In the genomic region with DNA sequence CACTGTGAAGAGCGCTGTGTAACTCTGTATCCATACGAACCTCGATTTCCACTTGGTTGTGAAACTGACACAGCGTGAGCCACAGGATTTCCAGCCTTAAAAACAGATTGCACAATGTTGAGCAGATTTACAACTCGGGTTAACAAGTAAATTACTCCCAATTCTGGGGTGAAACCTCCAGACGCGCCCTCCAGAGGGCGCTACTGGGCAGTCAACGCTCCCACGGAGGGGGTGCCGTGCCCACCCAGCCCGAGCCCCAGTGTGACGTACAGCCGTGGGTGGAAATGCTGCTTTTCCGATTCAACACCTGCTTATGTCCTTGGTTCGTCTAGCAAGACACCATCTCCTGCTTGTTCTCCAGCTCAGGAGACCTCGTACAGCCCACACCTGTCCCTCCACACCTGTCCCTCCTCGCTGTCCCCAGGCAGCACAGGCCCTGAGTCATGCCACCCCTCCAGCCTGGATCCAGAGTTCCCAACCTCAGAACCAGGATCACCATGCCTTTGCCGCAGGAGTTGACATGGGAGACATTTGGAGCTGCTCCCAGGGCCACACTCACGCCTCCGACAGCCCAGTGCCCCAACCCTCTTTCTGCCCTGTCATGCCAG, we compare ENCODE assay signal across 8 cellular contexts. TPM values are rescaled to one million over a fixed set of nuclear protein-coding genes. Genes with fewer than 3 reads are reported as not detected.
DNase-seq lines count a peak whose midpoint lies in the region; ATAC-seq, FAIRE-seq and TF ChIP-seq lines count a peak whose summit lies in the region.

No MANE protein-coding gene starts in this region.

- H3K56ac ChIP-seq in H1 (replicated peaks; ENCODE audit: insufficient read length, low read depth, low read length): no peak overlapping the region

- intact Hi-C loops in naive thymus-derived CD4-positive, alpha-beta T cell (cut with micrococcal nuclease): loop anchor here (1.0 to 5.0 kb wide), 3 partner anchors 92 to 166 kb away; no protein-coding TSS in a partner anchor

- no peak overlapping the region for H3K4me3 ChIP-seq in CD4-positive, CD25-positive, alpha-beta regulatory T cell (ENCODE audit: low read depth, low read length)
- H3K4me3 ChIP-seq in WI38 (ENCODE audit: low read depth, low read length) (no peak overlapping the region), H1 (ENCODE audit: extremely low read depth in 1 of 4, insufficient read depth in 2 of 4, low read depth in 3 of 4, low read length in 4 of 4) (no peak overlapping the region)
- H3K4me3 ChIP-seq in naive thymus-derived CD4-positive, alpha-beta T cell (ENCODE audit: low read length): no peak overlapping the region

- H4K91ac ChIP-seq in H1 (replicated peaks; ENCODE audit: insufficient read length, low read length): no peak overlapping the region

- no peak for FAIRE-seq in H1 (lab: Jason Lieb, UNC)

- CTCF ChIA-PET in H1 (lab: Charles Lee; ENCODE audit: partially characterized antibody): interaction anchor here (0.6 to 7.7 kb wide), 33 partner anchors 10 to 272 kb away, joined by 3 to 47 read pairs (median 5); no protein-coding TSS in a partner anchor
- CTCF ChIA-PET in naive thymus-derived CD4-positive, alpha-beta T cell (lab: Charles Lee): interaction anchor here (0.6 to 3.1 kb wide), 3 partner anchors 161 to 168 kb away, joined by 3 to 18 read pairs (median 4); no protein-coding TSS in a partner anchor

- H2BK20ac ChIP-seq in H1 (ENCODE audit: low read length): no peak overlapping the region

- POLR2A ChIA-PET in H1 (lab: Charles Lee; ENCODE audit: partially characterized antibody): interaction anchor here (0.7 to 2.5 kb wide), 8 partner anchors 13 to 164 kb away, joined by 3 to 8 read pairs (median 3); no protein-coding TSS in a partner anchor
- POLR2A ChIA-PET in naive thymus-derived CD4-positive, alpha-beta T cell (lab: Charles Lee): interaction anchor here (0.6 kb wide), 1 partner anchor 12 kb away, joined by 3 read pairs; no protein-coding TSS in a partner anchor

- no peak overlapping the region for H3K14ac ChIP-seq in H1 (ENCODE audit: insufficient read length)

- H2BK120ac ChIP-seq in H1 (replicated peaks; ENCODE audit: low read depth, low read length): no peak overlapping the region

- H3K79me1 ChIP-seq in H1 (ENCODE audit: low read depth, low read length): no peaks in the 10 kb centered on the region

- H3K4me1 Mint-ChIP-seq in CD4-positive, CD25-positive, alpha-beta regulatory T cell: peaks cover 0 to 5% (median 2%) of the 10 kb centered on the region in 4 donors
- H3K4me1 Mint-ChIP-seq in HFFc6 (ENCODE audit: low read depth): no peaks in the 10 kb centered on the region
- peaks cover 0 to 15% (median 5%) of the 10 kb centered on the region in 7 donors for H3K4me1 Mint-ChIP-seq in naive thymus-derived CD4-positive, alpha-beta T cell

- no peak overlapping the region for H3K4me2 ChIP-seq in H1 (ENCODE audit: insufficient read depth in 1 of 2, low read depth in 2 of 2, low read length in 2 of 2)

- peaks cover 9 to 10% of the 10 kb centered on the region in 2 experiments for H4K20me1 ChIP-seq in H1 (replicated peaks in 1 of 2; ENCODE audit: control insufficient read depth in 1 of 2, insufficient read depth in 2 of 2, low read length in 2 of 2)

- H3K4ac ChIP-seq in H1 (replicated peaks; ENCODE audit: insufficient read length, low read depth, low read length): no peak overlapping the region

- H2BK5ac ChIP-seq in H1 (ENCODE audit: low read depth, low read length): peak overlapping the region; percentile 76

- no peak for TF ChIP-seq EP300 in H1 (IDR thresholded peaks at IDR 0.05; ENCODE audit: borderline replicate concordance in 1 of 2, low read depth in 2 of 2, low read length in 2 of 2)

- H3K9ac ChIP-seq in H1 (replicated peaks in 1 of 4; ENCODE audit: extremely low read depth in 1 of 4, low read depth in 3 of 4, low read length in 3 of 4): no peak overlapping the region

- 0 out of 3 replicates have a peak, but pooled peaks of 1 of the 2 experiments have one; percentile 25 for TF ChIP-seq POLR2A in H1 (IDR thresholded peaks at IDR 0.05; ENCODE audit: control extremely low read depth in 1 of 2, low read depth in 2 of 2, low read length in 2 of 2)

- peak in 2 of 3 donors; percentile 18 to 34 for DNase-seq in CD4-positive, CD25-positive, alpha-beta regulatory T cell
- DNase-seq in HFFc6 (no peak), H1 (ENCODE audit: low read depth in 1 of 2, low spot score in 2 of 2) (peak in 1 of 2 experiments; percentile 76), NCI-H2081 treated with DMSO at 0.1 percent for 48 hours (lab: John Stamatoyannopoulos, UW) (no peak), RKO (ENCODE audit: low spot score) (no peak)
- DNase-seq in naive thymus-derived CD4-positive, alpha-beta T cell: peak in 8 of 9 donors; percentile 29 to 49 (median 39)

- H3K36me3 ChIP-seq in CD4-positive, CD25-positive, alpha-beta regulatory T cell (ENCODE audit: control insufficient read depth, insufficient read depth, low read length): peaks cover 24% of the 10 kb centered on the region
- peaks cover 31 to 55% (median 50%) of the 10 kb centered on the region in 4 experiments for H3K36me3 ChIP-seq in H1 (ENCODE audit: control insufficient read depth in 2 of 4, insufficient read depth in 4 of 4, low read length in 3 of 4)
- H3K36me3 ChIP-seq in naive thymus-derived CD4-positive, alpha-beta T cell (ENCODE audit: control insufficient read depth in 2 of 3, insufficient read depth in 3 of 3, low read length in 3 of 3): peaks cover 0 to 34% (median 13%) of the 10 kb centered on the region in 3 experiments

- no peaks in the 10 kb centered on the region for H3K79me2 ChIP-seq in H1 (ENCODE audit: control insufficient read depth in 1 of 2, insufficient read depth in 2 of 2, low read length in 2 of 2)

- peak in 1 of 2 donors; percentile 26 for ATAC-seq in CD4-positive, CD25-positive, alpha-beta regulatory T cell (ENCODE audit: low read depth in 2 of 2)
- peak; percentile 56 for ATAC-seq in naive thymus-derived CD4-positive, alpha-beta T cell
- no peak for ATAC-seq in HG02884 (IDR thresholded peaks at IDR 0.05; ENCODE audit: unreplicated experiment)

- peak; percentile 62 to 76 for TF ChIP-seq RAD21 in H1 (IDR thresholded peaks at IDR 0.05 in 1 of 2, conservative IDR thresholded peaks at IDR 0.05 in 1 of 2; ENCODE audit: low read depth in 2 of 2, low read length in 2 of 2)

- no peaks in the 10 kb centered on the region for H3K27me3 ChIP-seq in CD4-positive, CD25-positive, alpha-beta regulatory T cell (ENCODE audit: control insufficient read depth, insufficient read depth, low read length)
- no peaks in the 10 kb centered on the region for H3K27me3 ChIP-seq in H1 (replicated peaks in 1 of 4; ENCODE audit: control insufficient read depth in 3 of 4, extremely low read depth in 1 of 4, insufficient read depth in 3 of 4, low read length in 3 of 4)
- no peaks in the 10 kb centered on the region for H3K27me3 ChIP-seq in naive thymus-derived CD4-positive, alpha-beta T cell (ENCODE audit: control insufficient read depth in 2 of 2, insufficient read depth in 2 of 2, low read length in 2 of 2)

- no peak overlapping the region for H3K18ac ChIP-seq in H1 (ENCODE audit: extremely low read depth, low read length)

- H3K9me3 Mint-ChIP-seq in CD4-positive, CD25-positive, alpha-beta regulatory T cell: no peaks in the 10 kb centered on the region
- H3K9me3 Mint-ChIP-seq in HFFc6: no peaks in the 10 kb centered on the region
- no peaks in the 10 kb centered on the region for H3K9me3 Mint-ChIP-seq in naive thymus-derived CD4-positive, alpha-beta T cell

- no peaks in the 10 kb centered on the region for H3K9me3 ChIP-seq in CD4-positive, CD25-positive, alpha-beta regulatory T cell (ENCODE audit: control insufficient read depth in 2 of 2, low read length in 2 of 2)
- no peaks in the 10 kb centered on the region for H3K9me3 ChIP-seq in H1 (ENCODE audit: insufficient read depth in 2 of 2, low read depth in 1 of 2, low read length in 1 of 2)
- H3K9me3 ChIP-seq in naive thymus-derived CD4-positive, alpha-beta T cell (ENCODE audit: control insufficient read depth in 2 of 3, low read length in 3 of 3): no peaks in the 10 kb centered on the region

- H3K27ac ChIP-seq in CD4-positive, CD25-positive, alpha-beta regulatory T cell (ENCODE audit: insufficient read depth, low read length, poor library complexity, severe bottlenecking): no peak overlapping the region
- H3K27ac ChIP-seq in H1 (ENCODE audit: low read depth, low read length): no peak overlapping the region
- H3K27ac ChIP-seq in naive thymus-derived CD4-positive, alpha-beta T cell (ENCODE audit: low read depth, low read length): no peak overlapping the region

- no peak overlapping the region for H2BK15ac ChIP-seq in H1 (ENCODE audit: low read length)

- no peaks in the 10 kb centered on the region for H3K4me1 ChIP-seq in CD4-positive, CD25-positive, alpha-beta regulatory T cell (ENCODE audit: control insufficient read depth, insufficient read depth, low read length, poor library complexity, severe bottlenecking)
- H3K4me1 ChIP-seq in H1 (replicated peaks in 1 of 4; ENCODE audit: control insufficient read depth in 3 of 4, insufficient read depth in 4 of 4, low read length in 3 of 4): peaks cover 0 to 4% (median under 1%) of the 10 kb centered on the region in 4 experiments; a peak in 2 of 7 replicates
- no peaks in the 10 kb centered on the region for H3K4me1 ChIP-seq in naive thymus-derived CD4-positive, alpha-beta T cell (ENCODE audit: control insufficient read depth in 2 of 2, insufficient read depth in 2 of 2, low read length in 2 of 2)

- no peak overlapping the region for H2BK12ac ChIP-seq in H1 (ENCODE audit: low read depth, low read length)

- WGBS in H1 (ENCODE audit: extremely low coverage in 1 of 2, insufficient coverage in 1 of 2, insufficient read length in 1 of 2, insufficient replicate concordance in 2 of 2, low coverage in 1 of 2, low lambda C conversion rate in 2 of 2, missing lambda C conversion rate in 1 of 2), 2 experiments: 73% methylated on average over 21 of the region's 21 CpGs; no CpG with 5 or more reads in 1 of the 2 experiments

- H2AK5ac ChIP-seq in H1 (ENCODE audit: low read depth, low read length): no peak overlapping the region

- no peak overlapping the region for H3K4me3 Mint-ChIP-seq in CD4-positive, CD25-positive, alpha-beta regulatory T cell
- no peak overlapping the region for H3K4me3 Mint-ChIP-seq in HFFc6
- no peak overlapping the region for H3K4me3 Mint-ChIP-seq in naive thymus-derived CD4-positive, alpha-beta T cell

- H3K27me3 Mint-ChIP-seq in CD4-positive, CD25-positive, alpha-beta regulatory T cell: no peaks in the 10 kb centered on the region
- H3K27me3 Mint-ChIP-seq in HFFc6 (ENCODE audit: insufficient read depth): peaks cover 5% of the 10 kb centered on the region
- H3K27me3 Mint-ChIP-seq in naive thymus-derived CD4-positive, alpha-beta T cell: no peaks in the 10 kb centered on the region

- TF ChIP-seq CTCF in HFFc6 (IDR thresholded peaks at IDR 0.05) (peak; percentile 85), WI38 (IDR thresholded peaks at IDR 0.05; ENCODE audit: low read depth, low read length) (peak; percentile 72), H1 (IDR thresholded peaks at IDR 0.05; ENCODE audit: control extremely low read depth in 1 of 3, insufficient read depth in 1 of 3, low read depth in 1 of 3, low read length in 3 of 3) (peak in 2 of 3 experiments; percentile 79 to 81; a peak in 3 of 4 replicates)

- no peaks in the 10 kb centered on the region for H3K23me2 ChIP-seq in H1 (ENCODE audit: low read depth, low read length)

- no peak overlapping the region for H2AFZ ChIP-seq in H1 (ENCODE audit: low read length)

- no peak overlapping the region for H3K23ac ChIP-seq in H1 (ENCODE audit: insufficient read length)

- peaks cover 14% of the 10 kb centered on the region for H3K36me3 Mint-ChIP-seq in CD4-positive, CD25-positive, alpha-beta regulatory T cell
- H3K36me3 Mint-ChIP-seq in HFFc6 (ENCODE audit: low read depth): peaks cover 15% of the 10 kb centered on the region
- H3K36me3 Mint-ChIP-seq in naive thymus-derived CD4-positive, alpha-beta T cell: peaks cover 0 to 17% (median 3%) of the 10 kb centered on the region in 5 donors

- H3K27ac Mint-ChIP-seq in CD4-positive, CD25-positive, alpha-beta regulatory T cell: no peak overlapping the region
- no peak overlapping the region for H3K27ac Mint-ChIP-seq in HFFc6
- H3K27ac Mint-ChIP-seq in naive thymus-derived CD4-positive, alpha-beta T cell: peak overlapping the region in 1 of 9 donors; percentile 9

- no peak overlapping the region for H4K8ac ChIP-seq in H1 (ENCODE audit: extremely low read depth, insufficient read depth, low read length)

- H4K5ac ChIP-seq in H1 (ENCODE audit: insufficient read length, low read depth, low read length): no peak overlapping the region

RNA-seq across cellular contexts. Expression of a gene that starts 34.4 kb away (rescaled TPM):
- total RNA-seq in CD4-positive, CD25-positive, alpha-beta regulatory T cell: not detected
- under 1 TPM in 1 of 4 donors, not detected in 3; 0.27 TPM for polyA plus RNA-seq in CD4-positive, CD25-positive, alpha-beta regulatory T cell
- not detected for total RNA-seq in HFFc6 (2021; fragmentation: NEBNext Ultra II Directional; extraction: Animal tissue kit (Norgen Biotek cat#: 25700))
- total RNA-seq in H1 (2021; fragmentation: NEBNext Ultra II Directional; extraction: Animal tissue kit (Norgen Biotek cat#: 25700)): 0.46 and 0.48 TPM in 2 replicates
- 0.86 and 0.91 TPM in 2 replicates for polyA plus RNA-seq in H1 (2011; rRNA removed)
- 0.57 TPM for polyA plus RNA-seq in H1 (2011; cell fraction: cytosol; rRNA removed)
- 1.9 TPM for polyA plus RNA-seq in H1 (2011; cell fraction: nucleus; rRNA removed)
- 0.55 to 0.88 TPM (median 0.75 TPM) in 4 replicates for polyA plus RNA-seq in H1 (2012, experiment 1 of 2)
- 0.58 TPM for polyA plus RNA-seq in H1 (2012, experiment 2 of 2)
- polyA plus RNA-seq in H1 (2013, experiment 1 of 2): 0.77 TPM
- polyA plus RNA-seq in H1 (2013, experiment 2 of 2): 0.94 TPM
- 1.0 and 1.1 TPM in 2 replicates for polyA minus RNA-seq in H1 (2011; rRNA and poly(A)+ RNA removed)
- polyA minus RNA-seq in H1 (2011; cell fraction: cytosol; rRNA and poly(A)+ RNA removed): 0.44 TPM
- polyA minus RNA-seq in H1 (2011; cell fraction: nucleus; rRNA and poly(A)+ RNA removed): 0.50 TPM
- under 1 TPM in 1 of 5 experiments, not detected in 4; 0.07 TPM for total RNA-seq in naive thymus-derived CD4-positive, alpha-beta T cell
- not detected for polyA plus RNA-seq in naive thymus-derived CD4-positive, alpha-beta T cell

RNA-seq across cellular contexts. Expression of a gene that starts 44.1 kb away (rescaled TPM):
- total RNA-seq in CD4-positive, CD25-positive, alpha-beta regulatory T cell: 34.7 TPM
- 10 to 100 TPM; 21.4 to 29.6 (median 24.2) TPM for polyA plus RNA-seq in CD4-positive, CD25-positive, alpha-beta regulatory T cell
- 10 to 100 TPM; 37.5 to 53.5 (median 44.1) TPM for total RNA-seq in HFFc6 (2021; fragmentation: NEBNext Ultra II Directional; extraction: Animal tissue kit (Norgen Biotek cat#: 25700))
- 260 and 266 TPM in 2 replicates for total RNA-seq in H1 (2021; fragmentation: NEBNext Ultra II Directional; extraction: Animal tissue kit (Norgen Biotek cat#: 25700))
- polyA plus RNA-seq in H1 (2011; rRNA removed): 107 and 168 TPM in 2 replicates
- polyA plus RNA-seq in H1 (2011; cell fraction: cytosol; rRNA removed): 145 TPM
- 161 TPM for polyA plus RNA-seq in H1 (2011; cell fraction: nucleus; rRNA removed)
- polyA plus RNA-seq in H1 (2012, experiment 1 of 2): 129 to 148 TPM (median 136 TPM) in 4 replicates
- 146 TPM for polyA plus RNA-seq in H1 (2012, experiment 2 of 2)
- 245 TPM for polyA plus RNA-seq in H1 (2013, experiment 1 of 2)
- 311 TPM for polyA plus RNA-seq in H1 (2013, experiment 2 of 2)
- polyA minus RNA-seq in H1 (2011; rRNA and poly(A)+ RNA removed): 76.4 and 90.5 TPM in 2 replicates
- 92.9 TPM for polyA minus RNA-seq in H1 (2011; cell fraction: cytosol; rRNA and poly(A)+ RNA removed)
- 64.8 TPM for polyA minus RNA-seq in H1 (2011; cell fraction: nucleus; rRNA and poly(A)+ RNA removed)
- 10 to 100 TPM; 29.4 to 89.4 (median 49.7) TPM for total RNA-seq in naive thymus-derived CD4-positive, alpha-beta T cell
- 10 to 100 TPM in 1 of 2 donors, 1 to 10 TPM in 1; 9.9 to 23.5 TPM for polyA plus RNA-seq in naive thymus-derived CD4-positive, alpha-beta T cell

Comparison
In these comparisons a context has a peak if more than half of its experiments do, and no peak if none do; other contexts are left out.
1. DNase-seq: peak in CD4-positive, CD25-positive, alpha-beta regulatory T cell (2 of 3) and naive thymus-derived CD4-positive, alpha-beta T cell (8 of 9); none in HFFc6 (single experiment), NCI-H2081 treated with DMSO at 0.1 percent for 48 hours (single experiment) and RKO (single experiment).
2. Peak in every context shown above with its lines, with median percentiles within 50 percentile points of each other: CTCF ChIP-seq.